In the genomic region with DNA sequence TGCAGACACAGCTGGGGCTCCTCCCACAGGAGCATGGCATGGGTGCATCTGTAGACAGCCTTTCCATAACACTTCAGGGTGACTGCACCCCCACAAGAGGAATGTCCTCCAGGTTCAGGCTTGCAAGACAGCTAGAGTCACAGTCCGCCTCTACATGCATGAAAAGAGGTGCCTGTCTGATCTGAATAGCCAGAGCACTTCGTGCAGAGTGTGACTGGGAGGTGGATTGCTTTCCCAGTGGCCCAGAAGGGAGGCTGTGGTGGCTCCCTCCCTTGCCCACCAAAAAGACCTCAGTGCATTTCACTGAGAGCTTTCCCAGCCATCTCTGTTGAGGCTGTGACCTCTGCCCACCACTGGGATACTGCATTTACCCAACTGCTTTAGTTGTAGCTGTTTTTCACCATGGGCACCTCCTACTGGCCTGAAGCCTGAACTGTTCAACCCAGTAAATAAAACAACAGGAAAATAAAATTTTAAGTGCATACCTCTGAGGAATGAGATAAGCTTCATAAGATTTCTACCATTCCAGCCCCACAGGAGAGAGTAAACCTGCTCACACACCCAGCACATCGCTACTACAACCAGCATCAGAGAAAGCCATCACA, we compare ENCODE assay signal across 21 cellular contexts. TPM values are rescaled to one million over a fixed set of nuclear protein-coding genes. Genes with fewer than 3 reads are reported as not detected.
DNase-seq lines count a peak whose midpoint lies in the region; ATAC-seq and TF ChIP-seq lines count a peak whose summit lies in the region.
"Had no signal": no experiment of that assay in that cellular context is flagged by ENCODE, and none has a peak within 500 bp of the region (broad histone marks: within the 10 kb centered on the region; RNA-seq: fewer than 3 reads in every experiment).

No MANE protein-coding gene starts in this region.

- POLR2A ChIA-PET in AG04450 (lab: Yijun Ruan, JAX): interaction anchor here (1.6 kb wide), 1 partner anchor 14 kb away, joined by 4 read pairs; a partner anchor contains a TSS

- H3K27me3 Mint-ChIP-seq in T-helper 17 cell: no peaks in the 10 kb centered on the region
- H3K27me3 Mint-ChIP-seq: activated CD8-positive, alpha-beta memory T cell treated with anti-CD3 and anti-CD28 coated beads, Interleukin-2, amount 10 ng/mL, durations not matched to agents 7 days and 5 days had no signal

- no peak for DNase-seq in AG04450 (ENCODE audit: low read depth, low spot score)
- no peak for DNase-seq in T-helper 17 cell
- peak in 1 of 2 donors; percentile 74 for DNase-seq in foreskin keratinocyte
- DNase-seq in globus pallidus (ENCODE audit: low spot score): no peak
- no peak for DNase-seq in GF-D8 (lab: John Stamatoyannopoulos, UW)
- DNase-seq in posterior cingulate gyrus: no peak
- DNase-seq: activated CD4-positive, CD25-positive, alpha-beta regulatory T cell treated with anti-CD3 and anti-CD28 coated beads, Interleukin-2, amount 50 U/mL, for 72 hours; activated effector memory CD4-positive, alpha-beta T cell treated with anti-CD3 and anti-CD28 coated beads, Interleukin-2, amount 50 U/mL, for 16 hours; COR-L47; NCI-H1694; NCI-H345; SHP77 treated with DMSO at 0.1 percent for 48 hours; small intestine; stimulated activated CD4-positive, alpha-beta T cell treated with anti-CD3 and anti-CD28 coated beads, Interleukin-4, amount 100 ng/mL, for 4 hours; stimulated activated CD8-positive, alpha-beta memory T cell treated with anti-CD3 and anti-CD28 coated beads, Interleukin-4, amount 100 ng/mL, for 48 hours; substantia nigra had no signal

- no peak overlapping the region for H3K27ac ChIP-seq in AG04450 (ENCODE audit: low read depth, low read length)
- H3K27ac ChIP-seq in foreskin keratinocyte: no peak overlapping the region
- H3K27ac ChIP-seq: gastroesophageal sphincter, parathyroid adenoma had no signal

- peak overlapping the region; percentile 68 for H3K27ac Mint-ChIP-seq in T-helper 17 cell
- H3K27ac Mint-ChIP-seq: activated CD8-positive, alpha-beta memory T cell treated with anti-CD3 and anti-CD28 coated beads, Interleukin-2, amount 10 ng/mL, durations not matched to agents 7 days and 5 days had no signal

- intact Hi-C loops in posterior cingulate gyrus (cut with DNase I): no loop called here

- peaks cover 28% of the 10 kb centered on the region for H3K4me1 ChIP-seq in foreskin keratinocyte
- H3K4me1 ChIP-seq: gastroesophageal sphincter, parathyroid adenoma had no signal

- TF ChIP-seq CTCF in AG04450 (IDR thresholded peaks at IDR 0.05; ENCODE audit: low read depth, low read length) (peak; percentile 22; the same call in 1 of the 2 replicates), GM12873 (IDR thresholded peaks at IDR 0.05; ENCODE audit: insufficient read depth, low read depth, low read length, missing control alignments) (peak; percentile 19), foreskin keratinocyte (conservative IDR thresholded peaks at IDR 0.05) (peak; percentile 46)

- H3K9me3 ChIP-seq in AG04450 (ENCODE audit: control insufficient read depth, insufficient read depth, low read length) (no peaks in the 10 kb centered on the region), T-helper 17 cell (ENCODE audit: control insufficient read depth, low read length, poor library complexity, severe bottlenecking) (no peaks in the 10 kb centered on the region)
- H3K9me3 ChIP-seq: gastroesophageal sphincter had no signal

- no peaks in the 10 kb centered on the region for H3K27me3 ChIP-seq in AG04450 (ENCODE audit: control insufficient read depth, insufficient read depth, low read length)
- H3K27me3 ChIP-seq in foreskin keratinocyte: no peaks in the 10 kb centered on the region
- H3K27me3 ChIP-seq: gastroesophageal sphincter had no signal

- CTCF ChIA-PET in AG04450 (lab: Charles Lee): no interaction called here

- ATAC-seq in T-helper 17 cell (no peak), foreskin keratinocyte (peak; percentile 50), HG03354 (IDR thresholded peaks at IDR 0.05; ENCODE audit: poor library complexity, severe bottlenecking, unreplicated experiment) (no peak)
- ATAC-seq: gastroesophageal sphincter had no signal

- peaks cover 4% of the 10 kb centered on the region for H3K36me3 Mint-ChIP-seq in T-helper 17 cell (ENCODE audit: low read depth)

- no peak overlapping the region for H3K4me3 Mint-ChIP-seq in T-helper 17 cell
- H3K4me3 Mint-ChIP-seq: activated CD8-positive, alpha-beta memory T cell treated with anti-CD3 and anti-CD28 coated beads, Interleukin-2, amount 10 ng/mL, durations not matched to agents 7 days and 5 days had no signal

- H3K4me1 Mint-ChIP-seq in T-helper 17 cell: peaks cover 30% of the 10 kb centered on the region

- H3K4me3 ChIP-seq in AG04450 (ENCODE audit: low read depth, low read length): no peak overlapping the region
- H3K4me3 ChIP-seq: gastroesophageal sphincter had no signal

RNA-seq across cellular contexts. Expression of a gene that starts 14.1 kb away (rescaled TPM):
- polyA plus RNA-seq in AG04450 (2011; rRNA removed): 1.0 and 1.8 TPM in 2 replicates
- 7.1 and 9.3 TPM in 2 replicates for polyA minus RNA-seq in AG04450 (2011; rRNA and poly(A)+ RNA removed)
- 10 to 100 TPM; 19.6 to 25.1 TPM for total RNA-seq in T-helper 17 cell
- 12.4 and 14.8 TPM in 2 replicates for total RNA-seq in foreskin keratinocyte
- polyA plus RNA-seq in foreskin keratinocyte: 3.0 and 4.9 TPM in 2 replicates

RNA-seq across cellular contexts. Expression of a gene that starts 27.9 kb away (rescaled TPM):
- polyA plus RNA-seq in AG04450 (2011; rRNA removed) (not detected in 2 replicates), foreskin keratinocyte (not detected in 2 replicates)
- polyA minus RNA-seq in AG04450 (2011; rRNA and poly(A)+ RNA removed): not detected in 2 replicates
- total RNA-seq in T-helper 17 cell (under 1 TPM; 0.13 to 0.50 TPM), foreskin keratinocyte (not detected in 2 replicates)
